7 cellular contexts compared by ENCODE assay signal in genomic region chr20:33811763-33812672, GRCh38. TPM values are rescaled to one million over a fixed set of nuclear protein-coding genes. Genes with fewer than 3 reads are reported as not detected.
DNase-seq lines count a peak whose midpoint lies in the region; ATAC-seq and TF ChIP-seq lines count a peak whose summit lies in the region.

No MANE protein-coding gene starts in this region.

- peak; percentile 18 for ATAC-seq in GM18511 (IDR thresholded peaks at IDR 0.05; ENCODE audit: unreplicated experiment)
- ATAC-seq in left lobe of liver = peak; percentile 8
- ATAC-seq in HG03521 (IDR thresholded peaks at IDR 0.05; ENCODE audit: unreplicated experiment) = no peak

- no peak for TF ChIP-seq CTCF in choroid plexus epithelial cell (conservative IDR thresholded peaks at IDR 0.05; ENCODE audit: low read depth, low read length)

- peak overlapping the region; percentile 93 for H3K4me3 ChIP-seq in choroid plexus epithelial cell (ENCODE audit: low read depth, low read length)

- DNase-seq in HS-5 (ENCODE audit: low read depth) = peak; percentile 78
- DNase-seq in T-helper 9 cell = peak; percentile 17
- peak; percentile 91 for DNase-seq in choroid plexus epithelial cell (ENCODE audit: low read depth)
- peak; percentile 51 for DNase-seq in left lobe of liver (ENCODE audit: low spot score)
- peak; percentile 39 for DNase-seq in stimulated activated CD4-positive, alpha-beta T cell treated with anti-CD3 and anti-CD28 coated beads, Interleukin-4, amount 100 ng/mL, for 24 hours

RNA-seq across cellular contexts. Expression of gene CHMP4B, which starts 0.9 kb away (rescaled TPM):
- 24.4 TPM for total RNA-seq in left lobe of liver

Comparison
In these comparisons a context has a peak if more than half of its experiments do, and no peak if none do; other contexts are left out.
1. DNase-seq: peak in every context shown above with its lines; median percentile 91 in choroid plexus epithelial cell; 78 in HS-5; 51 in left lobe of liver; 39 in stimulated activated CD4-positive, alpha-beta T cell treated with anti-CD3 and anti-CD28 coated beads, Interleukin-4, amount 100 ng/mL, for 24 hours; 17 in T-helper 9 cell.